ENCODE assay signal across 34 cellular contexts in genomic region chr13:85186646-85187045, GRCh38.
DNase-seq lines count a peak whose midpoint lies in the region; ATAC-seq and TF ChIP-seq lines count a peak whose summit lies in the region.
"Had no signal": no experiment of that assay in that cellular context is flagged by ENCODE, and none has a peak within 500 bp of the region (broad histone marks: within the 10 kb centered on the region; RNA-seq: fewer than 3 reads in every experiment).

No MANE protein-coding gene starts in this region.

- no peak overlapping the region for H3K4me2 ChIP-seq in Karpas-422 (ENCODE audit: low read depth, low read length, poor library complexity, severe bottlenecking)
- H3K4me2 ChIP-seq: A549; BLaER1; BLaER1 treated with 17β-estradiol and CSF1 and Interleukin-3, amounts not matched to agents 10 nM and 100 nM had no signal

- no peak overlapping the region for H3K27ac Mint-ChIP-seq in immature natural killer cell
- H3K27ac Mint-ChIP-seq: B cell; CD14-positive monocyte; CD4-positive, alpha-beta memory T cell; CD4-positive, alpha-beta T cell; CD4-positive, CD25-positive, alpha-beta regulatory T cell; CD8-positive, alpha-beta memory T cell; CD8-positive, alpha-beta T cell had no signal

- H3K27me3 Mint-ChIP-seq in immature natural killer cell (ENCODE audit: low read depth in 3 of 3) = peaks cover 0 to 2% (median 0%) of the 10 kb centered on the region in 3 donors
- H3K27me3 Mint-ChIP-seq: B cell; CD4-positive, alpha-beta memory T cell; CD4-positive, alpha-beta T cell; CD4-positive, CD25-positive, alpha-beta regulatory T cell; CD8-positive, alpha-beta memory T cell had no signal

- no peaks in the 10 kb centered on the region for H3K4me1 ChIP-seq in Karpas-422 (ENCODE audit: low read length)
- no peaks in the 10 kb centered on the region for H3K4me1 ChIP-seq in esophagus squamous epithelium
- H3K4me1 ChIP-seq: A549; BE2C; BLaER1; BLaER1 treated with 17β-estradiol and CSF1 and Interleukin-3, amounts not matched to agents 10 nM and 100 nM; Caco-2 had no signal

- DNase-seq in G401 (ENCODE audit: low spot score) (peak; percentile 52), Karpas-422 (no peak), cerebellar cortex (ENCODE audit: low spot score) (peak; percentile 51), cerebellum (ENCODE audit: low spot score) (peak; percentile 37), iPS-NIHi11 (ENCODE audit: low spot score) (no peak), esophagus squamous epithelium (lab: John Stamatoyannopoulos, UW) (no peak), omental fat pad (ENCODE audit: low spot score) (no peak), immature natural killer cell (no peak)
- DNase-seq: 8988T; ACHN; AML-193; BE2C; Caco-2; Calu3; CD4-positive, alpha-beta memory T cell; CD4-positive, alpha-beta T cell; CD4-positive, CD25-positive, alpha-beta regulatory T cell; CD8-positive, alpha-beta memory T cell; CD8-positive, alpha-beta T cell; COR-L47; DMS 273 treated with DMSO at 0.1 percent for 48 hours; DMS153; DMS53; DMS79; DMS79 treated with DMSO at 0.1 percent for 48 hours; DND-41; EL had no signal

- H3K9me3 ChIP-seq in Karpas-422 (ENCODE audit: low read length) (peaks cover 9% of the 10 kb centered on the region; the same call in 1 of the 2 replicates), esophagus squamous epithelium (no peaks in the 10 kb centered on the region)
- H3K9me3 ChIP-seq: A549, BE2C, BLaER1, Caco-2 had no signal

- ATAC-seq in omental fat pad (ENCODE audit: low FRiP score) = no peak
- ATAC-seq: A549; CD8-positive, alpha-beta T cell had no signal

- H3K36me3 ChIP-seq in Karpas-422 (ENCODE audit: insufficient read depth, low read length) (no peaks in the 10 kb centered on the region; the same call in 1 of the 2 replicates), esophagus squamous epithelium (no peaks in the 10 kb centered on the region)
- H3K36me3 ChIP-seq: BE2C; BLaER1; BLaER1 treated with 17β-estradiol and CSF1 and Interleukin-3, amounts not matched to agents 10 nM and 100 nM had no signal

- peak overlapping the region; percentile 75 for H2AFZ ChIP-seq in Karpas-422 (ENCODE audit: low read length)

- intact Hi-C loops in esophagus squamous epithelium (cut with DNase I) = no loop called here

- no peaks in the 10 kb centered on the region for H3K27me3 ChIP-seq in Karpas-422 (ENCODE audit: low read length)
- H3K27me3 ChIP-seq in esophagus squamous epithelium = no peaks in the 10 kb centered on the region
- H3K27me3 ChIP-seq: BE2C; BLaER1; BLaER1 treated with 17β-estradiol and CSF1 and Interleukin-3, amounts not matched to agents 10 nM and 100 nM had no signal

- H3K9me2 ChIP-seq in Karpas-422 (replicated peaks; ENCODE audit: insufficient read depth, low read length) = no peaks in the 10 kb centered on the region

- no peak overlapping the region for H3K27ac ChIP-seq in Karpas-422 (ENCODE audit: low read length)
- no peak overlapping the region for H3K27ac ChIP-seq in esophagus squamous epithelium
- H3K27ac ChIP-seq: 22Rv1; A549; BLaER1; BLaER1 treated with 17β-estradiol and CSF1 and Interleukin-3, amounts not matched to agents 10 nM and 100 nM; C4-2B had no signal

- H3K79me2 ChIP-seq in Karpas-422 (ENCODE audit: low read length) = no peaks in the 10 kb centered on the region

- H3K4me3 ChIP-seq in Karpas-422 (ENCODE audit: low read length) (no peak overlapping the region), esophagus squamous epithelium (no peak overlapping the region)
- H3K4me3 ChIP-seq: A549; BLaER1; BLaER1 treated with 17β-estradiol and CSF1 and Interleukin-3, amounts not matched to agents 10 nM and 100 nM had no signal

- WGBS in esophagus squamous epithelium, 2 donors = 81 to 90% methylated on average over 1 of the region's 1 CpG

- in situ Hi-C loops in G401 (cut with HindIII; ENCODE audit: low sequenced_read_pairs) = no loop called here

- no peak overlapping the region for H3K4me3 Mint-ChIP-seq in immature natural killer cell
- H3K4me3 Mint-ChIP-seq: B cell; CD14-positive monocyte; CD4-positive, alpha-beta memory T cell; CD4-positive, alpha-beta T cell; CD8-positive, alpha-beta memory T cell; CD8-positive, alpha-beta T cell had no signal

- no peak for TF ChIP-seq CTCF in esophagus squamous epithelium (IDR thresholded peaks at IDR 0.05)
- TF ChIP-seq CTCF in omental fat pad (IDR thresholded peaks at IDR 0.05) = no peak

- no peak for TF ChIP-seq POLR2A in esophagus squamous epithelium (IDR thresholded peaks at IDR 0.05)

- H3K36me3 Mint-ChIP-seq in immature natural killer cell = no peaks in the 10 kb centered on the region
- H3K36me3 Mint-ChIP-seq: CD14-positive monocyte; CD4-positive, alpha-beta memory T cell; CD4-positive, CD25-positive, alpha-beta regulatory T cell; CD8-positive, alpha-beta memory T cell; CD8-positive, alpha-beta T cell had no signal

- H3K4me1 Mint-ChIP-seq in immature natural killer cell = no peaks in the 10 kb centered on the region
- H3K4me1 Mint-ChIP-seq: B cell; CD14-positive monocyte; CD4-positive, alpha-beta memory T cell; CD4-positive, CD25-positive, alpha-beta regulatory T cell; CD8-positive, alpha-beta memory T cell had no signal

- peaks cover 6 to 35% (median 12%) of the 10 kb centered on the region in 6 donors for H3K9me3 Mint-ChIP-seq in immature natural killer cell

- H3K9ac ChIP-seq in Karpas-422 (ENCODE audit: low read length) = no peak overlapping the region
- H3K9ac ChIP-seq: BLaER1; BLaER1 treated with 17β-estradiol and CSF1 and Interleukin-3, amounts not matched to agents 10 nM and 100 nM had no signal

- H4K20me1 ChIP-seq in Karpas-422 (ENCODE audit: insufficient read depth, low read depth, low read length) = no peaks in the 10 kb centered on the region
- H4K20me1 ChIP-seq: BLaER1; BLaER1 treated with 17β-estradiol and CSF1 and Interleukin-3, amounts not matched to agents 10 nM and 100 nM had no signal

Comparison
In these comparisons a context has a peak if more than half of its experiments do, and no peak if none do; other contexts are left out.
1. DNase-seq: peak in G401 (single experiment), cerebellar cortex (single experiment) and cerebellum (single experiment); none in Karpas-422 (single experiment), iPS-NIHi11 (single experiment), esophagus squamous epithelium (single experiment), omental fat pad (single experiment) and immature natural killer cell (0 of 3).